Comparison of ENCODE assay signal across 20 cellular contexts in genomic region chr22:26486394-26486793, GRCh38. TPM values are rescaled to one million over a fixed set of nuclear protein-coding genes. Genes with fewer than 3 reads are reported as not detected.
DNase-seq lines count a peak whose midpoint lies in the region; ATAC-seq lines count a peak whose summit lies in the region.
"Had no signal": no experiment of that assay in that cellular context is flagged by ENCODE, and none has a peak within 500 bp of the region (broad histone marks: within the 10 kb centered on the region; RNA-seq: fewer than 3 reads in every experiment).

No MANE protein-coding gene starts in this region.

- H3K27me3 ChIP-seq in BLaER1 = no peaks in the 10 kb centered on the region
- no peaks in the 10 kb centered on the region for H3K27me3 ChIP-seq in CD4-positive, CD25-positive, alpha-beta regulatory T cell (ENCODE audit: control insufficient read depth, insufficient read depth, low read length)
- H3K27me3 ChIP-seq: heart right ventricle, sigmoid colon, testis had no signal

- peaks cover 28 to 44% (median 38%) of the 10 kb centered on the region in 4 donors for H3K4me1 Mint-ChIP-seq in CD4-positive, CD25-positive, alpha-beta regulatory T cell
- H3K4me1 Mint-ChIP-seq in T-helper 17 cell = peaks cover 35% of the 10 kb centered on the region
- peaks cover 34 to 37% of the 10 kb centered on the region in 2 donors for H3K4me1 Mint-ChIP-seq in natural killer cell treated with Interleukin-12 subunit alpha and Interleukin-12 subunit beta and Interleukin-15 and Interleukin-18, amount 100 ng/mL, for 72 hours (ENCODE audit: low read depth in 2 of 2)

- peak overlapping the region in 1 of 3 donors; percentile 99 for H3K27ac Mint-ChIP-seq in CD4-positive, CD25-positive, alpha-beta regulatory T cell
- no peak overlapping the region for H3K27ac Mint-ChIP-seq in T-helper 17 cell
- peak overlapping the region in 1 of 2 donors; percentile 95 for H3K27ac Mint-ChIP-seq in natural killer cell treated with Interleukin-12 subunit alpha and Interleukin-12 subunit beta and Interleukin-15 and Interleukin-18, amount 100 ng/mL, for 72 hours

- DNase-seq in CD4-positive, CD25-positive, alpha-beta regulatory T cell = no peak
- DNase-seq in T-helper 17 cell (no peak), RPMI8226 (no peak), NCI-H345 (lab: John Stamatoyannopoulos, UW) (no peak)
- DNase-seq in natural killer cell treated with Interleukin-12 subunit alpha and Interleukin-12 subunit beta and Interleukin-15 and Interleukin-18, amount 100 ng/mL, for 72 hours (ENCODE audit: low spot score) = no peak
- DNase-seq in stimulated activated CD4-positive, alpha-beta T cell treated with anti-CD3 and anti-CD28 coated beads, Interleukin-4, amount 100 ng/mL, for 1 hour = no peak
- DNase-seq: activated gamma-delta T cell treated with Interleukin-2 at 50 U/mL for 16 hours; Caco-2; cerebellar nuclear complex; heart right ventricle; Kasumi-1; naive thymus-derived CD8-positive, alpha-beta T cell; NCI-H1092 treated with DMSO at 0.1 percent for 48 hours; NCI-H2029; NCI-H226; NCI-H82; SHP77 treated with DMSO at 0.1 percent for 48 hours; sigmoid colon; testis had no signal

- H3K4me3 Mint-ChIP-seq in CD4-positive, CD25-positive, alpha-beta regulatory T cell = peak overlapping the region in 3 of 4 donors; percentile 13 to 90 (median 76)
- peak overlapping the region; percentile 55 for H3K4me3 Mint-ChIP-seq in T-helper 17 cell
- H3K4me3 Mint-ChIP-seq in natural killer cell treated with Interleukin-12 subunit alpha and Interleukin-12 subunit beta and Interleukin-15 and Interleukin-18, amount 100 ng/mL, for 72 hours = peak overlapping the region; percentile 15

- H3K27me3 Mint-ChIP-seq in CD4-positive, CD25-positive, alpha-beta regulatory T cell = no peaks in the 10 kb centered on the region
- no peaks in the 10 kb centered on the region for H3K27me3 Mint-ChIP-seq in T-helper 17 cell
- no peaks in the 10 kb centered on the region for H3K27me3 Mint-ChIP-seq in natural killer cell treated with Interleukin-12 subunit alpha and Interleukin-12 subunit beta and Interleukin-15 and Interleukin-18, amount 100 ng/mL, for 72 hours
- H3K27me3 Mint-ChIP-seq: naive thymus-derived CD8-positive, alpha-beta T cell had no signal

- no peaks in the 10 kb centered on the region for H3K9me3 Mint-ChIP-seq in CD4-positive, CD25-positive, alpha-beta regulatory T cell
- no peaks in the 10 kb centered on the region for H3K9me3 Mint-ChIP-seq in natural killer cell treated with Interleukin-12 subunit alpha and Interleukin-12 subunit beta and Interleukin-15 and Interleukin-18, amount 100 ng/mL, for 72 hours
- H3K9me3 Mint-ChIP-seq: naive thymus-derived CD8-positive, alpha-beta T cell had no signal

- peaks cover 78% of the 10 kb centered on the region for H3K4me1 ChIP-seq in BLaER1
- H3K4me1 ChIP-seq in CD4-positive, CD25-positive, alpha-beta regulatory T cell (ENCODE audit: control insufficient read depth, insufficient read depth, low read length, poor library complexity, severe bottlenecking) = peaks cover 24% of the 10 kb centered on the region

- peaks cover 29% of the 10 kb centered on the region for H3K36me3 ChIP-seq in BLaER1
- H3K36me3 ChIP-seq in CD4-positive, CD25-positive, alpha-beta regulatory T cell (ENCODE audit: control insufficient read depth, insufficient read depth, low read length) = peaks cover 40% of the 10 kb centered on the region

- H3K4me3 ChIP-seq in BLaER1 = peak overlapping the region; percentile 90
- H3K4me3 ChIP-seq in CD4-positive, CD25-positive, alpha-beta regulatory T cell (ENCODE audit: low read depth, low read length) = no peak overlapping the region
- H3K4me3 ChIP-seq: heart right ventricle, sigmoid colon, testis had no signal

- peak overlapping the region; percentile 98 for H3K27ac ChIP-seq in BLaER1
- H3K27ac ChIP-seq in CD4-positive, CD25-positive, alpha-beta regulatory T cell (ENCODE audit: insufficient read depth, low read length, poor library complexity, severe bottlenecking) = no peak overlapping the region
- H3K27ac ChIP-seq: heart right ventricle, testis had no signal

- peaks cover 17% of the 10 kb centered on the region for H3K36me3 Mint-ChIP-seq in CD4-positive, CD25-positive, alpha-beta regulatory T cell
- H3K36me3 Mint-ChIP-seq in T-helper 17 cell (ENCODE audit: low read depth) = peaks cover 9% of the 10 kb centered on the region
- peaks cover 16% of the 10 kb centered on the region for H3K36me3 Mint-ChIP-seq in natural killer cell treated with Interleukin-12 subunit alpha and Interleukin-12 subunit beta and Interleukin-15 and Interleukin-18, amount 100 ng/mL, for 72 hours

- peak overlapping the region; percentile 94 for H3K4me2 ChIP-seq in BLaER1

- H3K9me3 ChIP-seq in BLaER1 = no peaks in the 10 kb centered on the region
- H3K9me3 ChIP-seq in CD4-positive, CD25-positive, alpha-beta regulatory T cell (ENCODE audit: control insufficient read depth in 2 of 2, low read length in 2 of 2) = no peaks in the 10 kb centered on the region
- H3K9me3 ChIP-seq in T-helper 17 cell (ENCODE audit: control insufficient read depth, low read length, poor library complexity, severe bottlenecking) = no peaks in the 10 kb centered on the region
- H3K9me3 ChIP-seq: Caco-2, heart right ventricle, sigmoid colon, testis had no signal

- ATAC-seq in CD4-positive, CD25-positive, alpha-beta regulatory T cell (ENCODE audit: low read depth in 2 of 2) = no peak
- no peak for ATAC-seq in T-helper 17 cell
- no peak for ATAC-seq in natural killer cell treated with Interleukin-12 subunit alpha and Interleukin-12 subunit beta and Interleukin-15 and Interleukin-18, amount 100 ng/mL, for 72 hours
- ATAC-seq: heart right ventricle; naive thymus-derived CD8-positive, alpha-beta T cell had no signal

- no peaks in the 10 kb centered on the region for H4K20me1 ChIP-seq in BLaER1

- H3K9ac ChIP-seq in BLaER1 = peak overlapping the region; percentile 100

RNA-seq across cellular contexts. Expression of gene SRRD, which starts 2.7 kb away (rescaled TPM):
- 27.3 TPM for total RNA-seq in CD4-positive, CD25-positive, alpha-beta regulatory T cell
- 10 to 100 TPM; 25.5 to 34.7 (median 29.1) TPM for polyA plus RNA-seq in CD4-positive, CD25-positive, alpha-beta regulatory T cell
- 10 to 100 TPM; 15.1 to 18.7 TPM for total RNA-seq in T-helper 17 cell
- total RNA-seq in natural killer cell treated with Interleukin-12 subunit alpha and Interleukin-12 subunit beta and Interleukin-15 and Interleukin-18, amount 100 ng/mL, for 72 hours = 10 to 100 TPM; 28.6 to 31.8 TPM

RNA-seq across cellular contexts. Expression of gene HPS4, which starts 2.8 kb away (rescaled TPM):
- total RNA-seq in CD4-positive, CD25-positive, alpha-beta regulatory T cell = 44.6 TPM
- 10 to 100 TPM; 12.0 to 16.1 (median 13.6) TPM for polyA plus RNA-seq in CD4-positive, CD25-positive, alpha-beta regulatory T cell
- 10 to 100 TPM; 44.1 to 54.6 TPM for total RNA-seq in T-helper 17 cell
- total RNA-seq in natural killer cell treated with Interleukin-12 subunit alpha and Interleukin-12 subunit beta and Interleukin-15 and Interleukin-18, amount 100 ng/mL, for 72 hours = 10 to 100 TPM; 31.0 to 40.1 TPM

RNA-seq across cellular contexts. Expression of gene TFIP11, which starts 25.9 kb away (rescaled TPM):
- 109 TPM for total RNA-seq in CD4-positive, CD25-positive, alpha-beta regulatory T cell
- polyA plus RNA-seq in CD4-positive, CD25-positive, alpha-beta regulatory T cell = 10 to 100 TPM; 31.9 to 43.7 (median 39.2) TPM
- 100 to 1,000 TPM in 1 of 2 donors, 10 to 100 TPM in 1; 84.0 to 104 TPM for total RNA-seq in T-helper 17 cell
- 10 to 100 TPM; 56.5 to 57.7 TPM for total RNA-seq in natural killer cell treated with Interleukin-12 subunit alpha and Interleukin-12 subunit beta and Interleukin-15 and Interleukin-18, amount 100 ng/mL, for 72 hours

RNA-seq across cellular contexts. Expression of gene ASPHD2, which starts 57.3 kb away (rescaled TPM):
- 4.3 TPM for total RNA-seq in CD4-positive, CD25-positive, alpha-beta regulatory T cell
- polyA plus RNA-seq in CD4-positive, CD25-positive, alpha-beta regulatory T cell = 1 to 10 TPM; 3.1 to 8.5 (median 4.4) TPM
- total RNA-seq in T-helper 17 cell = 1 to 10 TPM; 1.6 to 2.4 TPM
- 10 to 100 TPM in 1 of 2 donors, 1 to 10 TPM in 1; 8.5 to 13.6 TPM for total RNA-seq in natural killer cell treated with Interleukin-12 subunit alpha and Interleukin-12 subunit beta and Interleukin-15 and Interleukin-18, amount 100 ng/mL, for 72 hours
- total RNA-seq: Caco-2 had no signal

Comparison
In these comparisons a context has a peak if more than half of its experiments do, and no peak if none do; other contexts are left out.
1. H3K4me3 Mint-ChIP-seq: peak in every context shown above with its lines; median percentile 76 in CD4-positive, CD25-positive, alpha-beta regulatory T cell; 55 in T-helper 17 cell; 15 in natural killer cell treated with Interleukin-12 subunit alpha and Interleukin-12 subunit beta and Interleukin-15 and Interleukin-18, amount 100 ng/mL, for 72 hours.